In genomic region chr14:21102472-21103164, GRCh38 we compare ENCODE assay signal across 8 cellular contexts. TPM values are rescaled to one million over a fixed set of nuclear protein-coding genes. Genes with fewer than 3 reads are reported as not detected.
A peak's percentile ranks its signal among the peaks of the same experiment; 100 is the strongest.
DNase-seq lines count a peak whose midpoint lies in the region; ATAC-seq and TF ChIP-seq lines count a peak whose summit lies in the region.

No MANE protein-coding gene starts in this region.

- H3K27me3 Mint-ChIP-seq in chondrocyte (ENCODE audit: low read depth) = no peaks in the 10 kb centered on the region
- no peaks in the 10 kb centered on the region for H3K27me3 Mint-ChIP-seq in nephron (ENCODE audit: low read depth)

- H3K9me3 ChIP-seq in DND-41 (ENCODE audit: insufficient read depth, low read length, severe bottlenecking) = no peaks in the 10 kb centered on the region
- H3K9me3 ChIP-seq in Karpas-422 (ENCODE audit: low read length) = no peaks in the 10 kb centered on the region

- DNase-seq in DND-41 (no peak), Karpas-422 (no peak), chondrocyte (ENCODE audit: low spot score) (no peak), GOT3 (lab: John Stamatoyannopoulos, UW) (no peak), SIG-M5 (lab: John Stamatoyannopoulos, UW) (no peak), DMS53 (lab: John Stamatoyannopoulos, UW) (no peak)

- H3K27me3 ChIP-seq in DND-41 (ENCODE audit: insufficient read depth, low read length, poor library complexity) (no peaks in the 10 kb centered on the region), Karpas-422 (ENCODE audit: low read length) (no peaks in the 10 kb centered on the region)

- H3K4me3 ChIP-seq in DND-41 (ENCODE audit: low read depth in 1 of 2, low read length in 2 of 2) (peak overlapping the region; percentile 44 to 77; a peak in 3 of 4 replicates), Karpas-422 (ENCODE audit: low read length) (peak overlapping the region; percentile 96)

- H3K9ac ChIP-seq in DND-41 (ENCODE audit: low read depth, low read length) = peak overlapping the region; percentile 85
- H3K9ac ChIP-seq in Karpas-422 (ENCODE audit: low read length) = peak overlapping the region; percentile 96

- no peaks in the 10 kb centered on the region for H3K36me3 ChIP-seq in DND-41 (ENCODE audit: insufficient read depth, low read length)
- H3K36me3 ChIP-seq in Karpas-422 (ENCODE audit: insufficient read depth, low read length) = no peaks in the 10 kb centered on the region

- H3K4me3 Mint-ChIP-seq in chondrocyte (ENCODE audit: unreplicated experiment) (peak overlapping the region; percentile 88), nephron (peak overlapping the region; percentile 84 to 92 (median 87))

- peak overlapping the region; percentile 92 for H3K4me2 ChIP-seq in DND-41 (ENCODE audit: insufficient read depth, low read length)
- H3K4me2 ChIP-seq in Karpas-422 (ENCODE audit: low read depth, low read length, poor library complexity, severe bottlenecking) = peak overlapping the region; percentile 98

- peak overlapping the region; percentile 94 for H3K27ac Mint-ChIP-seq in chondrocyte (ENCODE audit: unreplicated experiment)
- H3K27ac Mint-ChIP-seq in nephron = peak overlapping the region; percentile 83 to 91 (median 84)

- no peaks in the 10 kb centered on the region for H3K9me2 ChIP-seq in Karpas-422 (replicated peaks; ENCODE audit: insufficient read depth, low read length)

- no peaks in the 10 kb centered on the region for H3K36me3 Mint-ChIP-seq in chondrocyte (ENCODE audit: low read depth)
- H3K36me3 Mint-ChIP-seq in nephron (ENCODE audit: low read depth) = no peaks in the 10 kb centered on the region

- TF ChIP-seq CTCF in DND-41 (IDR thresholded peaks at IDR 0.05; ENCODE audit: borderline replicate concordance, extremely low read depth, low read length, poor library complexity, severe bottlenecking) (no peak), chondrocyte (IDR thresholded peaks at IDR 0.05) (no peak), nephron (IDR thresholded peaks at IDR 0.05; ENCODE audit: unreplicated experiment in 3 of 3) (no peak)

- H3K79me2 ChIP-seq in DND-41 (ENCODE audit: insufficient read depth, low read length) (peaks cover 25% of the 10 kb centered on the region), Karpas-422 (ENCODE audit: low read length) (peaks cover 10% of the 10 kb centered on the region; the same call in 1 of the 2 replicates)

- H3K4me1 ChIP-seq in DND-41 (ENCODE audit: insufficient read depth, low read length) (peaks cover 64% of the 10 kb centered on the region), Karpas-422 (ENCODE audit: low read length) (peaks cover 43% of the 10 kb centered on the region)

- H3K4me1 Mint-ChIP-seq in chondrocyte (ENCODE audit: low read depth) (peaks cover 60% of the 10 kb centered on the region), nephron (peaks cover 56% of the 10 kb centered on the region)

- H3K9me3 Mint-ChIP-seq in chondrocyte (ENCODE audit: low read depth) (no peaks in the 10 kb centered on the region), nephron (no peaks in the 10 kb centered on the region)

- H2AFZ ChIP-seq in DND-41 (ENCODE audit: low read depth, low read length) (peak overlapping the region; percentile 81), Karpas-422 (ENCODE audit: low read length) (peak overlapping the region; percentile 78)

- H3K27ac ChIP-seq in DND-41 (ENCODE audit: low read length) (peak overlapping the region; percentile 95), Karpas-422 (ENCODE audit: low read length) (no peak overlapping the region)

- no peaks in the 10 kb centered on the region for H4K20me1 ChIP-seq in DND-41 (ENCODE audit: insufficient read depth, low read length)
- H4K20me1 ChIP-seq in Karpas-422 (ENCODE audit: insufficient read depth, low read depth, low read length) = no peaks in the 10 kb centered on the region; the same call in 1 of the 2 replicates

- ATAC-seq in DND-41 (ENCODE audit: insufficient read depth, low read depth) = no peak
- no peak for ATAC-seq in HG03135 (IDR thresholded peaks at IDR 0.05; ENCODE audit: unreplicated experiment)

RNA-seq across cellular contexts. Expression of gene TMEM253, which starts 1.8 kb away (rescaled TPM):
- not detected in 2 replicates for total RNA-seq in Karpas-422 (2014; rRNA removed; shearing (Covaris generic); ENCODE audit: low replicate concordance)
- total RNA-seq in chondrocyte = 1.1 to 1.6 TPM (median 1.2 TPM) in 3 replicates

RNA-seq across cellular contexts. Expression of gene ZNF219, which starts 4.2 kb away (rescaled TPM):
- 3.4 and 3.8 TPM in 2 replicates for total RNA-seq in Karpas-422 (2014; rRNA removed; shearing (Covaris generic); ENCODE audit: low replicate concordance)
- total RNA-seq in chondrocyte = 23.3 to 26.3 TPM (median 23.9 TPM) in 3 replicates

RNA-seq across cellular contexts. Expression of gene ARHGEF40, which starts 32.5 kb away (rescaled TPM):
- 2.2 TPM in 2 replicates for total RNA-seq in Karpas-422 (2014; rRNA removed; shearing (Covaris generic); ENCODE audit: low replicate concordance)
- total RNA-seq in chondrocyte = 86.1 to 144 TPM (median 90.4 TPM) in 3 replicates

RNA-seq across cellular contexts. Expression of gene RNASE8, which starts 45.0 kb away (rescaled TPM):
- not detected in 2 replicates for total RNA-seq in Karpas-422 (2014; rRNA removed; shearing (Covaris generic); ENCODE audit: low replicate concordance)
- not detected in 3 replicates for total RNA-seq in chondrocyte

RNA-seq across cellular contexts. Expression of gene OR5AU1, which starts 53.2 kb away (rescaled TPM):
- total RNA-seq in Karpas-422 (2014; rRNA removed; shearing (Covaris generic); ENCODE audit: low replicate concordance) = not detected in 2 replicates
- not detected in 3 replicates for total RNA-seq in chondrocyte

Comparison
In these comparisons a context has a peak if more than half of its experiments do, and no peak if none do; other contexts are left out.
1. RNA of gene ARHGEF40, which starts 32.5 kb away (total RNA-seq): 86.1 to 144 TPM in chondrocyte; 2.2 TPM in Karpas-422; every median in the first group is over 10 times any median in the second.